Comparison of ENCODE assay signal across 8 cellular contexts in genomic region chr10:59885430-59886134, GRCh38. TPM values are rescaled to one million over a fixed set of nuclear protein-coding genes. Genes with fewer than 3 reads are reported as not detected.
DNase-seq lines count a peak whose midpoint lies in the region; ATAC-seq, FAIRE-seq and TF ChIP-seq lines count a peak whose summit lies in the region.

No MANE protein-coding gene starts in this region.

- peaks cover 14% of the 10 kb centered on the region for H3K36me3 Mint-ChIP-seq in astrocyte (ENCODE audit: low read depth, unreplicated experiment)

- H3K27me3 ChIP-seq in astrocyte (ENCODE audit: insufficient read depth, low read length) (no peaks in the 10 kb centered on the region), colonic mucosa (no peaks in the 10 kb centered on the region)

- no peaks in the 10 kb centered on the region for H3K27me3 Mint-ChIP-seq in astrocyte (ENCODE audit: low read depth, unreplicated experiment)

- H2AFZ ChIP-seq in astrocyte (ENCODE audit: low read depth, low read length): no peak overlapping the region

- H4K20me1 ChIP-seq in astrocyte (ENCODE audit: insufficient read depth, low read length): peaks cover 71% of the 10 kb centered on the region

- peak; percentile 98 for FAIRE-seq in GM12891 (lab: Jason Lieb, UNC)
- no peak for FAIRE-seq in astrocyte (lab: Jason Lieb, UNC)

- no peak overlapping the region for H3K27ac ChIP-seq in astrocyte (ENCODE audit: low read depth, low read length)
- no peak overlapping the region for H3K27ac ChIP-seq in colonic mucosa

- H3K9ac ChIP-seq in astrocyte (ENCODE audit: low read length): no peak overlapping the region
- H3K9ac ChIP-seq in colonic mucosa (ENCODE audit: low read depth in 2 of 2, low read length in 2 of 2): no peak overlapping the region

- H3K4me3 ChIP-seq in astrocyte (ENCODE audit: insufficient read depth, low read depth, low read length): no peak overlapping the region
- H3K4me3 ChIP-seq in colonic mucosa: no peak overlapping the region

- no peak for TF ChIP-seq POLR2A in GM12891 (IDR thresholded peaks at IDR 0.05; ENCODE audit: low read depth, low read length)

- DNase-seq in GM12891 (ENCODE audit: insufficient read length, low spot score): peak; percentile 35
- no peak for DNase-seq in astrocyte (ENCODE audit: low read depth)
- DNase-seq in mucosa of gallbladder (ENCODE audit: low spot score): no peak
- no peak for DNase-seq in colonic mucosa
- DNase-seq in NK-92 (lab: John Stamatoyannopoulos, UW; ENCODE audit: unreplicated experiment): no peak
- DNase-seq in mesenteric fat pad (ENCODE audit: low spot score): no peak

- peaks cover 85% of the 10 kb centered on the region for H3K79me2 ChIP-seq in astrocyte (ENCODE audit: insufficient read depth, low read length)

- intact Hi-C loops in colonic mucosa (cut with DNase I): no loop called here

- H3K4me1 ChIP-seq in astrocyte (ENCODE audit: insufficient read depth, low read length) (no peaks in the 10 kb centered on the region), colonic mucosa (no peaks in the 10 kb centered on the region)

- peaks cover 30% of the 10 kb centered on the region for H3K4me1 Mint-ChIP-seq in astrocyte (ENCODE audit: low read depth, unreplicated experiment)

- H3K36me3 ChIP-seq in astrocyte (ENCODE audit: insufficient read depth, low read length): peaks cover 3% of the 10 kb centered on the region
- H3K36me3 ChIP-seq in colonic mucosa: no peaks in the 10 kb centered on the region

- H3K27ac Mint-ChIP-seq in astrocyte (ENCODE audit: unreplicated experiment): peak overlapping the region; percentile 14

- H3K4me3 Mint-ChIP-seq in astrocyte (ENCODE audit: unreplicated experiment): no peak overlapping the region

- H3K9me3 Mint-ChIP-seq in astrocyte (ENCODE audit: unreplicated experiment): no peaks in the 10 kb centered on the region

- H3K9me3 ChIP-seq in astrocyte (ENCODE audit: insufficient read depth, low read depth, low read length) (no peaks in the 10 kb centered on the region), colonic mucosa (no peaks in the 10 kb centered on the region)

- no peak overlapping the region for H3K4me2 ChIP-seq in astrocyte (ENCODE audit: low read length)

- ATAC-seq in GM21515 (IDR thresholded peaks at IDR 0.05; ENCODE audit: unreplicated experiment) (peak; percentile 89), HG03558 (IDR thresholded peaks at IDR 0.05; ENCODE audit: extremely low read depth, unreplicated experiment) (peak; percentile 72)

- TF ChIP-seq CTCF in astrocyte (IDR thresholded peaks at IDR 0.05; ENCODE audit: insufficient read depth, low read depth, low read length) (no peak), colonic mucosa (IDR thresholded peaks at IDR 0.05) (no peak)

TF ChIP-seq in GM12891, 5 proteins besides CTCF, POLR2A, EP300 and RAD21:
- no peak for TF ChIP-seq TAF1 (IDR thresholded peaks at IDR 0.05; ENCODE audit: low read depth, low read length)
- TF ChIP-seq SPI1 (IDR thresholded peaks at IDR 0.05; ENCODE audit: low read depth, low read length): peak; percentile 100
- no peak for TF ChIP-seq PAX5 (IDR thresholded peaks at IDR 0.05; ENCODE audit: insufficient read depth, low read length, severe bottlenecking)
- peak; percentile 95 for TF ChIP-seq POU2F2 (IDR thresholded peaks at IDR 0.05; ENCODE audit: low read depth, low read length)
- TF ChIP-seq POLR2AphosphoS5 (IDR thresholded peaks at IDR 0.05; ENCODE audit: low read depth, low read length): no peak

RNA-seq across cellular contexts. Expression of gene CCDC6, which starts 20.8 kb away (rescaled TPM):
- polyA plus RNA-seq in GM12891 (2012; ENCODE audit: low read depth, missing spikeins): 12.9 TPM
- total RNA-seq in astrocyte (69.4 and 73.9 TPM in 2 replicates), mucosa of gallbladder (57.6 TPM), colonic mucosa (10 to 100 TPM; 65.8 to 91.0 TPM), mesenteric fat pad (31.2 TPM)
